ENCODE assay signal across 24 cellular contexts in genomic region chr20:63405102-63405730, GRCh38. TPM values are rescaled to one million over a fixed set of nuclear protein-coding genes. Genes with fewer than 3 reads are reported as not detected.
A peak's percentile ranks its signal among the peaks of the same experiment; 100 is the strongest.
DNase-seq lines count a peak whose midpoint lies in the region; ATAC-seq, FAIRE-seq and TF ChIP-seq lines count a peak whose summit lies in the region.
"Had no signal": no experiment of that assay in that cellular context is flagged by ENCODE, and none has a peak within 500 bp of the region (broad histone marks: within the 10 kb centered on the region; RNA-seq: fewer than 3 reads in every experiment).

No MANE protein-coding gene starts in this region.

- H3K27me3 ChIP-seq in BE2C (peaks cover 33% of the 10 kb centered on the region), RWPE2 (ENCODE audit: insufficient read depth, poor library complexity, severe bottlenecking) (peaks cover 32% of the 10 kb centered on the region), H1 (replicated peaks in 1 of 4; ENCODE audit: control insufficient read depth in 3 of 4, extremely low read depth in 1 of 4, insufficient read depth in 3 of 4, low read length in 3 of 4) (no peaks in the 10 kb centered on the region)
- no peaks in the 10 kb centered on the region for H3K27me3 ChIP-seq in naive thymus-derived CD4-positive, alpha-beta T cell (ENCODE audit: control insufficient read depth in 2 of 2, insufficient read depth in 2 of 2, low read length in 2 of 2)

- H2BK120ac ChIP-seq in H1 (replicated peaks; ENCODE audit: low read depth, low read length): peak overlapping the region; percentile 77

- H3K56ac ChIP-seq in H1 (replicated peaks; ENCODE audit: insufficient read length, low read depth, low read length): no peak overlapping the region

- H3K23ac ChIP-seq in H1 (ENCODE audit: insufficient read length): no peak overlapping the region

- ATAC-seq in RWPE2 (ENCODE audit: low read depth) (no peak), HG03135 (IDR thresholded peaks at IDR 0.05; ENCODE audit: unreplicated experiment) (no peak)
- no peak for ATAC-seq in naive thymus-derived CD4-positive, alpha-beta T cell
- ATAC-seq: A549 had no signal

- H3K4me1 ChIP-seq in BE2C: no peaks in the 10 kb centered on the region
- H3K4me1 ChIP-seq in RWPE2 (ENCODE audit: insufficient read depth, poor library complexity, severe bottlenecking): no peaks in the 10 kb centered on the region
- peaks cover 4 to 23% (median 13%) of the 10 kb centered on the region in 4 experiments; a peak in 5 of 7 replicates for H3K4me1 ChIP-seq in H1 (replicated peaks in 1 of 4; ENCODE audit: control insufficient read depth in 3 of 4, insufficient read depth in 4 of 4, low read length in 3 of 4)
- H3K4me1 ChIP-seq in naive thymus-derived CD4-positive, alpha-beta T cell (ENCODE audit: control insufficient read depth in 2 of 2, insufficient read depth in 2 of 2, low read length in 2 of 2): peaks cover 0 to 3% of the 10 kb centered on the region in 2 donors

- H4K8ac ChIP-seq in H1 (ENCODE audit: extremely low read depth, insufficient read depth, low read length): no peak overlapping the region; the same call in 1 of the 2 replicates

- TF ChIP-seq RAD21 in H1 (IDR thresholded peaks at IDR 0.05 in 1 of 2, conservative IDR thresholded peaks at IDR 0.05 in 1 of 2; ENCODE audit: low read depth in 2 of 2, low read length in 2 of 2): no peak

- H4K91ac ChIP-seq in H1 (replicated peaks; ENCODE audit: insufficient read length, low read length): peak overlapping the region; percentile 46

- H3K27ac Mint-ChIP-seq in naive thymus-derived CD4-positive, alpha-beta T cell: no peak overlapping the region
- H3K27ac Mint-ChIP-seq: CD14-positive monocyte; CD4-positive, alpha-beta memory T cell; H9; IgD-negative memory B cell had no signal

- 90% methylated on average over 28 of the region's 31 CpGs; no CpG with 5 or more reads in 1 of the 2 experiments for WGBS in H1 (ENCODE audit: extremely low coverage in 1 of 2, insufficient coverage in 1 of 2, insufficient read length in 1 of 2, insufficient replicate concordance in 2 of 2, low coverage in 1 of 2, low lambda C conversion rate in 2 of 2, missing lambda C conversion rate in 1 of 2), 2 experiments

- peaks cover 4% of the 10 kb centered on the region; the same call in 1 of the 2 replicates for H3K23me2 ChIP-seq in H1 (ENCODE audit: low read depth, low read length)

- DNase-seq in NCI-H2171 treated with DMSO at 0.1 percent for 48 hours (lab: John Stamatoyannopoulos, UW): peak; percentile 31
- DNase-seq in NCI-H2171 (lab: John Stamatoyannopoulos, UW): no peak
- DNase-seq in BE2C: peak; percentile 55
- DNase-seq in RWPE2 (ENCODE audit: low spot score): peak; percentile 83
- DNase-seq in H1 (ENCODE audit: low read depth in 1 of 2, low spot score in 2 of 2): no peak
- DNase-seq in effector CD4-positive, alpha-beta T cell: no peak
- DNase-seq in naive thymus-derived CD4-positive, alpha-beta T cell: no peak
- DNase-seq: AML-193; CD4-positive, alpha-beta memory T cell; DMS153; DMS79; GDM1; GOT3; H9 had no signal

- H2AFZ ChIP-seq in H1 (ENCODE audit: low read length): no peak overlapping the region

- POLR2A ChIA-PET in H1 (lab: Charles Lee; ENCODE audit: partially characterized antibody): no interaction called here
- POLR2A ChIA-PET in naive thymus-derived CD4-positive, alpha-beta T cell (lab: Charles Lee): no interaction called here

- intact Hi-C loops in naive thymus-derived CD4-positive, alpha-beta T cell (cut with micrococcal nuclease): no loop called here

- H2AK5ac ChIP-seq in H1 (ENCODE audit: low read depth, low read length): no peak overlapping the region; the same call in 1 of the 2 replicates

- H3K27ac ChIP-seq in RWPE2 (ENCODE audit: poor library complexity, severe bottlenecking) (no peak overlapping the region), H1 (ENCODE audit: low read depth, low read length) (no peak overlapping the region)
- H3K27ac ChIP-seq in naive thymus-derived CD4-positive, alpha-beta T cell (ENCODE audit: low read depth, low read length): no peak overlapping the region
- H3K27ac ChIP-seq: 22Rv1, A549, BLaER1 had no signal

- H3K4me2 ChIP-seq in H1 (ENCODE audit: insufficient read depth in 1 of 2, low read depth in 2 of 2, low read length in 2 of 2): no peak overlapping the region
- H3K4me2 ChIP-seq: A549, BLaER1 had no signal

- H2BK5ac ChIP-seq in H1 (ENCODE audit: low read depth, low read length): 0 out of 2 replicates have a peak overlapping the region, but pooled peaks have one; percentile 40

- H4K20me1 ChIP-seq in H1 (replicated peaks in 1 of 2; ENCODE audit: control insufficient read depth in 1 of 2, insufficient read depth in 2 of 2, low read length in 2 of 2): peaks cover 0 to 4% of the 10 kb centered on the region in 2 experiments

- no peak for TF ChIP-seq CTCF in BE2C (IDR thresholded peaks at IDR 0.05; ENCODE audit: low read depth, low read length)
- TF ChIP-seq CTCF in RWPE2 (IDR thresholded peaks at IDR 0.05; ENCODE audit: poor library complexity, severe bottlenecking): no peak
- TF ChIP-seq CTCF in H1 (IDR thresholded peaks at IDR 0.05; ENCODE audit: control extremely low read depth in 1 of 3, insufficient read depth in 1 of 3, low read depth in 1 of 3, low read length in 3 of 3): no peak

- no peaks in the 10 kb centered on the region for H3K9me3 Mint-ChIP-seq in naive thymus-derived CD4-positive, alpha-beta T cell
- H3K9me3 Mint-ChIP-seq: H9, IgD-negative memory B cell had no signal

- no peak for TF ChIP-seq EP300 in H1 (IDR thresholded peaks at IDR 0.05; ENCODE audit: borderline replicate concordance in 1 of 2, low read depth in 2 of 2, low read length in 2 of 2)

- H3K9ac ChIP-seq in H1 (replicated peaks in 1 of 4; ENCODE audit: extremely low read depth in 1 of 4, low read depth in 3 of 4, low read length in 3 of 4): no peak overlapping the region
- H3K9ac ChIP-seq: BLaER1 had no signal

- H3K4me1 Mint-ChIP-seq in naive thymus-derived CD4-positive, alpha-beta T cell: peaks cover 0 to 7% (median 5%) of the 10 kb centered on the region in 7 donors
- H3K4me1 Mint-ChIP-seq: CD14-positive monocyte had no signal

- H3K4me3 Mint-ChIP-seq in naive thymus-derived CD4-positive, alpha-beta T cell: no peak overlapping the region
- H3K4me3 Mint-ChIP-seq: CD14-positive monocyte; CD4-positive, alpha-beta memory T cell; H9; IgD-negative memory B cell had no signal

- no peak overlapping the region for H4K5ac ChIP-seq in H1 (ENCODE audit: insufficient read length, low read depth, low read length)

- H3K36me3 ChIP-seq in BE2C: no peaks in the 10 kb centered on the region
- no peaks in the 10 kb centered on the region for H3K36me3 ChIP-seq in RWPE2 (ENCODE audit: low read depth)
- no peaks in the 10 kb centered on the region for H3K36me3 ChIP-seq in H1 (ENCODE audit: control insufficient read depth in 2 of 4, insufficient read depth in 4 of 4, low read length in 3 of 4)
- no peaks in the 10 kb centered on the region for H3K36me3 ChIP-seq in naive thymus-derived CD4-positive, alpha-beta T cell (ENCODE audit: control insufficient read depth in 2 of 3, insufficient read depth in 3 of 3, low read length in 3 of 3)
- H3K36me3 ChIP-seq: BLaER1 had no signal

- H3K14ac ChIP-seq in H1 (ENCODE audit: insufficient read length): no peak overlapping the region

- no peaks in the 10 kb centered on the region for H3K79me1 ChIP-seq in H1 (ENCODE audit: low read depth, low read length)

- TF ChIP-seq POLR2A in H1 (IDR thresholded peaks at IDR 0.05; ENCODE audit: control extremely low read depth in 1 of 2, low read depth in 2 of 2, low read length in 2 of 2): no peak

- H3K79me2 ChIP-seq in H1 (ENCODE audit: control insufficient read depth in 1 of 2, insufficient read depth in 2 of 2, low read length in 2 of 2): no peaks in the 10 kb centered on the region

- FAIRE-seq in H1 (lab: Jason Lieb, UNC): no peak
- FAIRE-seq: A549, GM12892, GM18507, HTR-8/SVneo had no signal

- 0 out of 2 replicates have a peak overlapping the region, but pooled peaks have one; percentile 4 for H2BK12ac ChIP-seq in H1 (ENCODE audit: low read depth, low read length)

- H2BK15ac ChIP-seq in H1 (ENCODE audit: low read length): no peak overlapping the region; the same call in 1 of the 2 replicates

- peaks cover 0 to 4% (median 0%) of the 10 kb centered on the region in 5 donors for H3K27me3 Mint-ChIP-seq in naive thymus-derived CD4-positive, alpha-beta T cell
- H3K27me3 Mint-ChIP-seq: IgD-negative memory B cell had no signal

- CTCF ChIA-PET in H1 (lab: Charles Lee; ENCODE audit: partially characterized antibody): interaction anchor here (0.6 to 1.7 kb wide), 6 partner anchors 13 to 190 kb away, joined by 3 to 6 read pairs (median 3); no protein-coding TSS in a partner anchor
- CTCF ChIA-PET in naive thymus-derived CD4-positive, alpha-beta T cell (lab: Charles Lee): no interaction called here

- no peak overlapping the region for H3K18ac ChIP-seq in H1 (ENCODE audit: extremely low read depth, low read length)

- H3K9me3 ChIP-seq in BE2C (no peaks in the 10 kb centered on the region), RWPE2 (ENCODE audit: severe bottlenecking) (no peaks in the 10 kb centered on the region), H1 (ENCODE audit: insufficient read depth in 2 of 2, low read depth in 1 of 2, low read length in 1 of 2) (no peaks in the 10 kb centered on the region)
- H3K9me3 ChIP-seq in naive thymus-derived CD4-positive, alpha-beta T cell (ENCODE audit: control insufficient read depth in 2 of 3, low read length in 3 of 3): no peaks in the 10 kb centered on the region
- H3K9me3 ChIP-seq: A549, BLaER1 had no signal

- H2BK20ac ChIP-seq in H1 (ENCODE audit: low read length): no peak overlapping the region

- no peaks in the 10 kb centered on the region for H3K36me3 Mint-ChIP-seq in naive thymus-derived CD4-positive, alpha-beta T cell
- H3K36me3 Mint-ChIP-seq: CD14-positive monocyte; CD4-positive, alpha-beta memory T cell; IgD-negative memory B cell had no signal

- H3K4ac ChIP-seq in H1 (replicated peaks; ENCODE audit: insufficient read length, low read depth, low read length): no peak overlapping the region

- H3K4me3 ChIP-seq in BE2C (ENCODE audit: low read depth, low read length): no peak overlapping the region
- no peak overlapping the region for H3K4me3 ChIP-seq in RWPE2 (ENCODE audit: severe bottlenecking)
- no peak overlapping the region for H3K4me3 ChIP-seq in H1 (ENCODE audit: extremely low read depth in 1 of 4, insufficient read depth in 2 of 4, low read depth in 3 of 4, low read length in 4 of 4)
- no peak overlapping the region for H3K4me3 ChIP-seq in naive thymus-derived CD4-positive, alpha-beta T cell (ENCODE audit: low read length)
- H3K4me3 ChIP-seq: A549, BLaER1 had no signal

RNA-seq across cellular contexts. Expression of gene CHRNA4, which starts 44.1 kb away (rescaled TPM):
- not detected for polyA plus RNA-seq in BE2C (2012; ENCODE audit: insufficient read depth, insufficient read length, low read depth)
- total RNA-seq in H1 (2021; fragmentation: NEBNext Ultra II Directional; extraction: Animal tissue kit (Norgen Biotek cat#: 25700)): 2.7 and 5.7 TPM in 2 replicates
- 4.3 and 5.0 TPM in 2 replicates for polyA plus RNA-seq in H1 (2011; rRNA removed)
- polyA plus RNA-seq in H1 (2011; cell fraction: cytosol; rRNA removed): 1.8 TPM
- polyA plus RNA-seq in H1 (2011; cell fraction: nucleus; rRNA removed): 4.9 TPM
- 2.0 to 4.0 TPM (median 2.5 TPM) in 4 replicates for polyA plus RNA-seq in H1 (2012, experiment 1 of 2)
- polyA plus RNA-seq in H1 (2012, experiment 2 of 2): 1.6 TPM
- 4.1 TPM for polyA plus RNA-seq in H1 (2013, experiment 1 of 2)
- 3.8 TPM for polyA plus RNA-seq in H1 (2013, experiment 2 of 2)
- 5.6 and 11.1 TPM in 2 replicates for polyA minus RNA-seq in H1 (2011; rRNA and poly(A)+ RNA removed)
- polyA minus RNA-seq in H1 (2011; cell fraction: cytosol; rRNA and poly(A)+ RNA removed): 8.4 TPM
- 4.4 TPM for polyA minus RNA-seq in H1 (2011; cell fraction: nucleus; rRNA and poly(A)+ RNA removed)
- total RNA-seq in naive thymus-derived CD4-positive, alpha-beta T cell: not detected
- not detected for polyA plus RNA-seq in naive thymus-derived CD4-positive, alpha-beta T cell
- total RNA-seq: CD4-positive, alpha-beta memory T cell; Daoy had no signal
- polyA plus RNA-seq: CD14-positive monocyte; CD4-positive, alpha-beta memory T cell; IgD-negative memory B cell had no signal

Comparison
In these comparisons a context has a peak if more than half of its experiments do, and no peak if none do; other contexts are left out.
1. DNase-seq: peak in NCI-H2171 treated with DMSO at 0.1 percent for 48 hours (single experiment), BE2C (single experiment) and RWPE2 (single experiment); none in NCI-H2171 (single experiment), H1 (0 of 2), effector CD4-positive, alpha-beta T cell (single experiment) and naive thymus-derived CD4-positive, alpha-beta T cell (0 of 9).